In the genomic region with DNA sequence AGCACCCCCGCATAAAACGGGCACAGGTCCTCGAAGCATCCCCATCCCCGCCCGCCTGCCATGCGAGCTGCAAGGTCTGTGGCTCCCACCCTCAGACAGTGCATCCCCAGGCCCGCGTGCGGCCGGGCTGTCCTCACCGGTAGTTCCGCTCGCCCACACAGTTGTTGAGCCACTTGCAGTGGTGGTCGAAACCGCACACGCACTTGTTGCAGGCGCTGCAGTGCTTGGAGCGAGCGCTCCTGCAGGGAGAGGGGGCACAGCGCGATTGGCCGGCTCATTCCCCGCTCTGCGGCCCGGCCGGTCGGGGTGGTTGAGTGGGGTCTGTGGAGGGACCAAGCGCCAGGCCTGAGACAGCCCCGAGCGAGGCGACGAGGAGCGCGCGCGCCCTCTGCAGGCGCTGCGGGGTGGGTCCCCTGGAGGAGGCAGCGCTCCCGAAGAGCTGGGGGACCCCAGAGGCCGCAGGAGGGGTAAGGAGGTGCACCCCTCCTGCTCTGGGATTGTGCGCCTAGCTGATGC, we compare ENCODE assay signal across 8 cellular contexts. TPM values are rescaled to one million over a fixed set of nuclear protein-coding genes. Genes with fewer than 3 reads are reported as not detected.
DNase-seq lines count a peak whose midpoint lies in the region; ATAC-seq and TF ChIP-seq lines count a peak whose summit lies in the region.

No MANE protein-coding gene starts in this region.

- peak; percentile 83 for TF ChIP-seq CTCF in progenitor cell of endocrine pancreas (IDR thresholded peaks at IDR 0.05; ENCODE audit: unreplicated experiment)

- peak; percentile 60 for ATAC-seq in HG02885 (IDR thresholded peaks at IDR 0.05; ENCODE audit: poor library complexity, unreplicated experiment)
- ATAC-seq in GM18861 (IDR thresholded peaks at IDR 0.05; ENCODE audit: unreplicated experiment) = no peak

- H3K27me3 Mint-ChIP-seq in activated T-cell treated with anti-CD3 and anti-CD28 coated beads, Interleukin-2, amount 50 U/mL, for 24 hours = peaks cover 33% of the 10 kb centered on the region
- H3K27me3 Mint-ChIP-seq in progenitor cell of endocrine pancreas = peaks cover 14% of the 10 kb centered on the region

- peak; percentile 77 for DNase-seq in 8988T
- DNase-seq in activated T-cell treated with anti-CD3 and anti-CD28 coated beads, Interleukin-2, amount 50 U/mL, for 24 hours = peak; percentile 74
- DNase-seq in germinal center (ENCODE audit: low spot score) = peak; percentile 79
- peak; percentile 79 for DNase-seq in progenitor cell of endocrine pancreas (ENCODE audit: low spot score, unreplicated experiment)
- DNase-seq in ureter (ENCODE audit: low spot score) = no peak
- DNase-seq in cerebellar nuclear complex (lab: John Stamatoyannopoulos, UW) = no peak

- H3K36me3 Mint-ChIP-seq in activated T-cell treated with anti-CD3 and anti-CD28 coated beads, Interleukin-2, amount 50 U/mL, for 24 hours (ENCODE audit: low read depth) = no peaks in the 10 kb centered on the region
- H3K36me3 Mint-ChIP-seq in progenitor cell of endocrine pancreas (ENCODE audit: insufficient read depth) = no peaks in the 10 kb centered on the region

- H3K27ac Mint-ChIP-seq in activated T-cell treated with anti-CD3 and anti-CD28 coated beads, Interleukin-2, amount 50 U/mL, for 24 hours = no peak overlapping the region
- H3K27ac Mint-ChIP-seq in progenitor cell of endocrine pancreas = no peak overlapping the region

- H3K4me3 Mint-ChIP-seq in activated T-cell treated with anti-CD3 and anti-CD28 coated beads, Interleukin-2, amount 50 U/mL, for 24 hours = no peak overlapping the region
- no peak overlapping the region for H3K4me3 Mint-ChIP-seq in progenitor cell of endocrine pancreas (ENCODE audit: low read depth)

- peaks cover under 1% of the 10 kb centered on the region for H3K4me1 Mint-ChIP-seq in activated T-cell treated with anti-CD3 and anti-CD28 coated beads, Interleukin-2, amount 50 U/mL, for 24 hours (ENCODE audit: low read depth)
- H3K4me1 Mint-ChIP-seq in progenitor cell of endocrine pancreas (ENCODE audit: low read depth) = peaks cover 15% of the 10 kb centered on the region

- no peaks in the 10 kb centered on the region for H3K9me3 Mint-ChIP-seq in activated T-cell treated with anti-CD3 and anti-CD28 coated beads, Interleukin-2, amount 50 U/mL, for 24 hours
- H3K9me3 Mint-ChIP-seq in progenitor cell of endocrine pancreas (ENCODE audit: low read depth) = no peaks in the 10 kb centered on the region

RNA-seq across cellular contexts. Expression of gene TPPP3, which starts 6.0 kb away (rescaled TPM):
- total RNA-seq in progenitor cell of endocrine pancreas = 17.5 and 26.8 TPM in 2 replicates
- 12.5 TPM for total RNA-seq in ureter

RNA-seq across cellular contexts. Expression of gene ZDHHC1, which starts 17.0 kb away (rescaled TPM):
- 16.5 and 17.0 TPM in 2 replicates for total RNA-seq in progenitor cell of endocrine pancreas
- total RNA-seq in ureter = 14.3 TPM

RNA-seq across cellular contexts. Expression of gene HSD11B2, which starts 31.6 kb away (rescaled TPM):
- total RNA-seq in progenitor cell of endocrine pancreas (38.7 and 44.5 TPM in 2 replicates), ureter (5.6 TPM)

Comparison
In these comparisons a context has a peak if more than half of its experiments do, and no peak if none do; other contexts are left out.
1. DNase-seq: peak in 8988T (single experiment), activated T-cell treated with anti-CD3 and anti-CD28 coated beads, Interleukin-2, amount 50 U/mL, for 24 hours (single experiment), germinal center (single experiment) and progenitor cell of endocrine pancreas (single experiment); none in ureter (single experiment) and cerebellar nuclear complex (0 of 2).